Comparison of ENCODE assay signal across 1 cellular context in the genomic region with DNA sequence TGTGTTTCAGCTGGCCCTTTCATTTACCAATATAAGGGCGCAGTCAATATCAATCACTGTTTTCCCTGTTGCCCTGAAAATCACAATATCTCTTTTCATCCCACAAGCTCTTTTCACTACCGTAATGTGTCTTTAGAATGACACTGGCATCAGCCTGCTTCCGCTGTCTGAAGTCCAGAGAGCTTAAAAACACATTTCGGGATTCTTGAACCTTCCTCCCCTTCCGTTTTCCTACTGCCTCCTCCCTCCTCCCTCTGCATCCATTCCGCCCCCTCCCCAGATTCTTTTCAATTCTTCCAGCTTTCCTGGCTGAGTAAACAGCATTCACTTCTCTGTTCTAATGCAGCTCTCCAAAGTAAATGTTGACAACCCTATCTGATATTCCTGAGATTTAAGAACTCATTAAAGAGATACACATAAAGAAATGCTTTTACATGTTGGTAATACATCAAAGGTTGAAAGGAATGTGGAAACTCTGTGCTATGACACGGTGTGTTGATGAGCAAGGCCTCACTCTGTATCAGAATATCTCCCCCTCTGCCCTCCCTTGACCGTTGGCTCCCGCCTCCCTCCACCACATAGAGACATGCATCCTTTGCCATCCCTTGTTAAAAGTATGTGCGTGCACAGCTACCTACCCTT.
TF ChIP-seq lines count a peak whose summit lies in the region.

No MANE protein-coding gene starts in this region.

TF ChIP-seq in K562, 482 proteins besides CTCF, POLR2A, EP300 and RAD21 (continued from another document):
- TF ChIP-seq, protein P1, sequence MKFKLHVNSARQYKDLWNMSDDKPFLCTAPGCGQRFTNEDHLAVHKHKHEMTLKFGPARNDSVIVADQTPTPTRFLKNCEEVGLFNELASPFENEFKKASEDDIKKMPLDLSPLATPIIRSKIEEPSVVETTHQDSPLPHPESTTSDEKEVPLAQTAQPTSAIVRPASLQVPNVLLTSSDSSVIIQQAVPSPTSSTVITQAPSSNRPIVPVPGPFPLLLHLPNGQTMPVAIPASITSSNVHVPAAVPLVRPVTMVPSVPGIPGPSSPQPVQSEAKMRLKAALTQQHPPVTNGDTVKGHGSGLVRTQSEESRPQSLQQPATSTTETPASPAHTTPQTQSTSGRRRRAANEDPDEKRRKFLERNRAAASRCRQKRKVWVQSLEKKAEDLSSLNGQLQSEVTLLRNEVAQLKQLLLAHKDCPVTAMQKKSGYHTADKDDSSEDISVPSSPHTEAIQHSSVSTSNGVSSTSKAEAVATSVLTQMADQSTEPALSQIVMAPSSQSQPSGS (CRISPR knock-in tag; IDR thresholded peaks at IDR 0.05): no peak
- TF ChIP-seq PPARD (CRISPR knock-in tag; IDR thresholded peaks at IDR 0.05) (no peak), POLR3G (IDR thresholded peaks at IDR 0.05; ENCODE audit: extremely low read depth, insufficient read length, insufficient replicate concordance) (no peak), CSDE1 (IDR thresholded peaks at IDR 0.05) (no peak), KAT8 (IDR thresholded peaks at IDR 0.05; ENCODE audit: low read depth) (no peak)
- TF ChIP-seq, protein P2, sequence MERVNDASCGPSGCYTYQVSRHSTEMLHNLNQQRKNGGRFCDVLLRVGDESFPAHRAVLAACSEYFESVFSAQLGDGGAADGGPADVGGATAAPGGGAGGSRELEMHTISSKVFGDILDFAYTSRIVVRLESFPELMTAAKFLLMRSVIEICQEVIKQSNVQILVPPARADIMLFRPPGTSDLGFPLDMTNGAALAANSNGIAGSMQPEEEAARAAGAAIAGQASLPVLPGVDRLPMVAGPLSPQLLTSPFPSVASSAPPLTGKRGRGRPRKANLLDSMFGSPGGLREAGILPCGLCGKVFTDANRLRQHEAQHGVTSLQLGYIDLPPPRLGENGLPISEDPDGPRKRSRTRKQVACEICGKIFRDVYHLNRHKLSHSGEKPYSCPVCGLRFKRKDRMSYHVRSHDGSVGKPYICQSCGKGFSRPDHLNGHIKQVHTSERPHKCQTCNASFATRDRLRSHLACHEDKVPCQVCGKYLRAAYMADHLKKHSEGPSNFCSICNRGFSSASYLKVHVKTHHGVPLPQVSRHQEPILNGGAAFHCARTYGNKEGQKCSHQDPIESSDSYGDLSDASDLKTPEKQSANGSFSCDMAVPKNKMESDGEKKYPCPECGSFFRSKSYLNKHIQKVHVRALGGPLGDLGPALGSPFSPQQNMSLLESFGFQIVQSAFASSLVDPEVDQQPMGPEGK (CRISPR knock-in tag; IDR thresholded peaks at IDR 0.05; ENCODE audit: borderline replicate concordance): no peak
TF ChIP-seq in K562: peak in this region for 0.
